1 cellular context compared by ENCODE assay signal in genomic region chr12:124518051-124518932, GRCh38.
TF ChIP-seq lines count a peak whose summit lies in the region.

No MANE protein-coding gene starts in this region.

TF ChIP-seq in GM23338, 12 proteins besides CTCF, POLR2A, EP300 and RAD21 (continued from another document):
- TF ChIP-seq ZNF331 (CRISPR knock-in tag; IDR thresholded peaks at IDR 0.05; ENCODE audit: low read depth) (no peak), EZH2phosphoT487 (IDR thresholded peaks at IDR 0.05; ENCODE audit: unreplicated experiment) (no peak)
